ENCODE assay signal across 20 cellular contexts in the genomic region with DNA sequence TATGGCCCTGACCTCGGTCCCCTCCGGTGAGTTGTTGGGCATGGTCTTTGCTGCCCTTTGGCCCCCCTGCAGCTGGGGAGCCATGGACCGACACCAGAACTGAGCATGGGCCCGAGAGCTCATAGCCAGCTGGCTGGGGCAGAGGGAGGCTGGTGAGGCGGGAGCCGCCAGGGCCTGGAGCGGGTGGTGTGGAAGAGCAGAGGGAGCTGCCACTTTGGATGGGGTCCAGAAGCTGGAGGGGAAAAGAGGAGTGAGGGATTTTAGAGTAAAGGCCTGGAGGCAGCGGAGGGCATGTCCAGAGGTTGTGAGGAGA.
"Had no signal": no experiment of that assay in that cellular context is flagged by ENCODE, and none has a peak within 500 bp of the region (broad histone marks: within the 10 kb centered on the region; RNA-seq: fewer than 3 reads in every experiment).

No MANE protein-coding gene starts in this region.

- H3K27ac ChIP-seq: coronary artery, neutrophil, right atrium auricular region, testis, upper lobe of right lung had no signal

- DNase-seq: effector CD4-positive, alpha-beta T cell; endodermal cell; erythroblast; foreskin melanocyte; immature natural killer cell; left colon; left ventricle myocardium superior; naive thymus-derived CD4-positive, alpha-beta T cell; nephron progenitor cell; small intestine; stimulated activated CD4-positive, alpha-beta T cell treated with anti-CD3 and anti-CD28 coated beads, Interleukin-2, amount 100 ng/mL, for 48 hours; stimulated activated CD8-positive, alpha-beta memory T cell treated with anti-CD3 and anti-CD28 coated beads, Interleukin-4, amount 100 ng/mL, for 48 hours; stimulated activated naive B cell treated with anti-CD40 and anti-IgM and Interleukin-4, amounts not matched to agents 10 μg/mL and 1 μg/mL and 100 μg/mL, for 72 hours; stimulated activated naive CD8-positive, alpha-beta T cell treated with anti-CD3 and anti-CD28 coated beads, Interleukin-15, amount 100 ng/mL, for 72 hours; testis; upper lobe of right lung had no signal

- H3K27me3 Mint-ChIP-seq: naive thymus-derived CD4-positive, alpha-beta T cell; stimulated activated naive B cell treated with anti-CD40 and anti-IgM and Interleukin-4, amounts not matched to agents 10 μg/mL and 1 μg/mL and 100 μg/mL, for 72 hours; stimulated activated naive CD8-positive, alpha-beta T cell treated with anti-CD3 and anti-CD28 coated beads, Interleukin-15, amount 100 ng/mL, for 72 hours had no signal

- H3K9me3 ChIP-seq: neutrophil, right atrium auricular region, testis, tibial nerve, upper lobe of right lung had no signal

- H3K4me1 ChIP-seq: testis, upper lobe of right lung had no signal

- H3K4me1 Mint-ChIP-seq: endodermal cell; immature natural killer cell; naive thymus-derived CD4-positive, alpha-beta T cell; stimulated activated naive B cell treated with anti-CD40 and anti-IgM and Interleukin-4, amounts not matched to agents 10 μg/mL and 1 μg/mL and 100 μg/mL, for 72 hours; stimulated activated naive CD8-positive, alpha-beta T cell treated with anti-CD3 and anti-CD28 coated beads, Interleukin-15, amount 100 ng/mL, for 72 hours had no signal

- H3K4me3 ChIP-seq: coronary artery, right atrium auricular region, testis, tibial nerve, upper lobe of right lung had no signal

- H3K4me3 Mint-ChIP-seq: endodermal cell; immature natural killer cell; naive thymus-derived CD4-positive, alpha-beta T cell; nephron progenitor cell; stimulated activated naive B cell treated with anti-CD40 and anti-IgM and Interleukin-4, amounts not matched to agents 10 μg/mL and 1 μg/mL and 100 μg/mL, for 72 hours; stimulated activated naive CD8-positive, alpha-beta T cell treated with anti-CD3 and anti-CD28 coated beads, Interleukin-15, amount 100 ng/mL, for 72 hours had no signal

- ATAC-seq: left colon; left ventricle myocardium superior; naive thymus-derived CD4-positive, alpha-beta T cell; stimulated activated naive B cell treated with anti-CD40 and anti-IgM and Interleukin-4, amounts not matched to agents 10 μg/mL and 1 μg/mL and 100 μg/mL, for 72 hours; stimulated activated naive CD8-positive, alpha-beta T cell treated with anti-CD3 and anti-CD28 coated beads, Interleukin-15, amount 100 ng/mL, for 72 hours; upper lobe of right lung had no signal

- H3K27me3 ChIP-seq: neutrophil, right atrium auricular region, testis, tibial nerve, upper lobe of right lung had no signal

- H3K36me3 ChIP-seq: neutrophil had no signal

- H3K9me3 Mint-ChIP-seq: endodermal cell; immature natural killer cell; naive thymus-derived CD4-positive, alpha-beta T cell; nephron progenitor cell; stimulated activated naive B cell treated with anti-CD40 and anti-IgM and Interleukin-4, amounts not matched to agents 10 μg/mL and 1 μg/mL and 100 μg/mL, for 72 hours; stimulated activated naive CD8-positive, alpha-beta T cell treated with anti-CD3 and anti-CD28 coated beads, Interleukin-15, amount 100 ng/mL, for 72 hours had no signal

- H3K27ac Mint-ChIP-seq: endodermal cell; immature natural killer cell; nephron progenitor cell; stimulated activated naive B cell treated with anti-CD40 and anti-IgM and Interleukin-4, amounts not matched to agents 10 μg/mL and 1 μg/mL and 100 μg/mL, for 72 hours had no signal
